ENCODE assay signal across 1 cellular context in the genomic region with DNA sequence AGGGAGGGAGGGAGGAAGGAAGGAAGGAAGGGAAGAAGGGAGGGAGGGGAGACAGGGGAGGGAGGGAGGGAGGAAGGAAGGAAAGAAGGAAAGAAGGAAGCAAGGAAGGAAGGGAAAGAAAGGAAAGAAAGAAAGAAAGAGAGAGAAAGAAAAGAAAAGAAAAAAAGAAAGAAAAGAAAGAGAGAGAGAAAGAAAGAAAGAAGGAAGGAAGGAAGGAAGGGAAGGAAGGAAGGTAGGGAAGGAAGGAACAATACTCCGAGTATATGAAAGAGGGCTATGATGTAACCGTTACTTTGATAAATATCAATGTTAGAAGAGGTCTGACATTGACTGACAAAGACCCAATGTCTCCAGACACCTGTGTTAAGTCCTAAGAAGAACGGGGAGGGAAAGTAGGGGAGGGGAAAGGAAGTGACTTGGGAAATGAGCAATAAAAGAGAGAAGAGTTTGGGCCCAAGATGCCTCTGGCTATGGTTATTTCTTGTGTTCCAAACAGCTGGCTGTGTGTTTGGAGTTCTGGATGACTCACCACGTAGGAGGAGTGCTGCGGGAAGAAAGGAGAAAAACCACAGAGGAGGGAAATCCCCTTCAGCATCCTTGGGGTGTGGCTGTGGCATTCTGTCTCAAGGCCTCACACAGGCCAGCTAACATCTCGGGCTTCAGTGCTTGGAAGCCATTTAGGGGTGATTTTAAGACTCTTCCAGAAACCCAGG.
TF ChIP-seq lines count a peak whose summit lies in the region.

No MANE protein-coding gene starts in this region.

TF ChIP-seq in HEK293, 187 proteins besides CTCF, POLR2A, EP300 and RAD21 (continued from another document and continues in another):
- TF ChIP-seq, protein P1, sequence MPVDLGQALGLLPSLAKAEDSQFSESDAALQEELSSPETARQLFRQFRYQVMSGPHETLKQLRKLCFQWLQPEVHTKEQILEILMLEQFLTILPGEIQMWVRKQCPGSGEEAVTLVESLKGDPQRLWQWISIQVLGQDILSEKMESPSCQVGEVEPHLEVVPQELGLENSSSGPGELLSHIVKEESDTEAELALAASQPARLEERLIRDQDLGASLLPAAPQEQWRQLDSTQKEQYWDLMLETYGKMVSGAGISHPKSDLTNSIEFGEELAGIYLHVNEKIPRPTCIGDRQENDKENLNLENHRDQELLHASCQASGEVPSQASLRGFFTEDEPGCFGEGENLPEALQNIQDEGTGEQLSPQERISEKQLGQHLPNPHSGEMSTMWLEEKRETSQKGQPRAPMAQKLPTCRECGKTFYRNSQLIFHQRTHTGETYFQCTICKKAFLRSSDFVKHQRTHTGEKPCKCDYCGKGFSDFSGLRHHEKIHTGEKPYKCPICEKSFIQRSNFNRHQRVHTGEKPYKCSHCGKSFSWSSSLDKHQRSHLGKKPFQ (tag by site-specific recombination; IDR thresholded peaks at IDR 0.05): no peak
- TF ChIP-seq KLF8 (tag by site-specific recombination; IDR thresholded peaks at IDR 0.05) (peak; percentile 62; the same call in 1 of the 2 replicates), ZBTB48 (tag by site-specific recombination; IDR thresholded peaks at IDR 0.05) (no peak), ZFP69B (tag by site-specific recombination; IDR thresholded peaks at IDR 0.05) (no peak; the same call in 1 of the 2 replicates), ZNF350 (tag by site-specific recombination; IDR thresholded peaks at IDR 0.05) (no peak), KLF10 (tag by site-specific recombination; IDR thresholded peaks at IDR 0.05) (peak; percentile 44), ZNF391 (tag by site-specific recombination; IDR thresholded peaks at IDR 0.05; ENCODE audit: borderline replicate concordance, low read depth) (no peak), ZNF571 (tag by site-specific recombination; IDR thresholded peaks at IDR 0.05) (no peak), ZNF677 (tag by site-specific recombination; IDR thresholded peaks at IDR 0.05) (no peak), ZBTB17 (tag by site-specific recombination; IDR thresholded peaks at IDR 0.05) (no peak), KLF16 (tag by site-specific recombination; IDR thresholded peaks at IDR 0.05) (0 out of 2 replicates have a peak, but pooled peaks have one; percentile 51), ZNF133 (tag by site-specific recombination; IDR thresholded peaks at IDR 0.05) (no peak), SETDB1 (IDR thresholded peaks at IDR 0.05; ENCODE audit: insufficient read length, low read length) (no peak), ZNF76 (tag by site-specific recombination; IDR thresholded peaks at IDR 0.05; ENCODE audit: borderline replicate concordance, low read depth) (no peak), ZNF747 (tag by site-specific recombination; IDR thresholded peaks at IDR 0.05) (no peak), ZNF623 (tag by site-specific recombination; IDR thresholded peaks at IDR 0.05) (no peak), ZNF2 (tag by site-specific recombination; IDR thresholded peaks at IDR 0.05) (no peak), ZNF514 (tag by site-specific recombination; IDR thresholded peaks at IDR 0.05) (no peak), ZNF660 (tag by site-specific recombination; IDR thresholded peaks at IDR 0.05) (peak; percentile 65; the same call in 1 of the 2 replicates), KLF9 (tag by site-specific recombination; IDR thresholded peaks at IDR 0.05; ENCODE audit: low read depth) (peak; percentile 50; the same call in 1 of the 2 replicates), GLI4 (tag by site-specific recombination; IDR thresholded peaks at IDR 0.05) (no peak), ZNF354C (tag by site-specific recombination; IDR thresholded peaks at IDR 0.05; ENCODE audit: borderline replicate concordance, low read depth) (no peak), MYNN (tag by site-specific recombination; IDR thresholded peaks at IDR 0.05; ENCODE audit: borderline replicate concordance) (no peak), ZNF629 (tag by site-specific recombination; IDR thresholded peaks at IDR 0.05) (peak; percentile 74), ZNF248 (tag by site-specific recombination; IDR thresholded peaks at IDR 0.05) (no peak), OSR2 (tag by site-specific recombination; IDR thresholded peaks at IDR 0.05) (no peak), ZNF473 (tag by site-specific recombination; IDR thresholded peaks at IDR 0.05) (no peak), ZEB2 (tag by site-specific recombination; IDR thresholded peaks at IDR 0.05) (peak; percentile 72; the same call in 1 of the 2 replicates), ZNF776 (tag by site-specific recombination; IDR thresholded peaks at IDR 0.05; ENCODE audit: borderline replicate concordance) (no peak), ZNF621 (tag by site-specific recombination; IDR thresholded peaks at IDR 0.05) (no peak), ZBTB8A (tag by site-specific recombination; IDR thresholded peaks at IDR 0.05) (no peak), ZNF530 (tag by site-specific recombination; IDR thresholded peaks at IDR 0.05; ENCODE audit: low read depth) (no peak), ZNF549 (tag by site-specific recombination; IDR thresholded peaks at IDR 0.05) (no peak), TCF7L2 (IDR thresholded peaks at IDR 0.05; ENCODE audit: borderline replicate concordance, low read depth, low read length) (no peak), ZNF138 (tag by site-specific recombination; IDR thresholded peaks at IDR 0.05; ENCODE audit: borderline replicate concordance) (no peak), ZNF529 (tag by site-specific recombination; IDR thresholded peaks at IDR 0.05; ENCODE audit: insufficient replicate concordance) (no peak), BCL11B (tag by site-specific recombination; IDR thresholded peaks at IDR 0.05; ENCODE audit: low read depth) (no peak), ZNF561 (tag by site-specific recombination; IDR thresholded peaks at IDR 0.05; ENCODE audit: borderline replicate concordance) (no peak), YY2 (tag by site-specific recombination; IDR thresholded peaks at IDR 0.05) (no peak), ZBTB1 (tag by site-specific recombination; IDR thresholded peaks at IDR 0.05) (no peak)
- TF ChIP-seq, protein P2, sequence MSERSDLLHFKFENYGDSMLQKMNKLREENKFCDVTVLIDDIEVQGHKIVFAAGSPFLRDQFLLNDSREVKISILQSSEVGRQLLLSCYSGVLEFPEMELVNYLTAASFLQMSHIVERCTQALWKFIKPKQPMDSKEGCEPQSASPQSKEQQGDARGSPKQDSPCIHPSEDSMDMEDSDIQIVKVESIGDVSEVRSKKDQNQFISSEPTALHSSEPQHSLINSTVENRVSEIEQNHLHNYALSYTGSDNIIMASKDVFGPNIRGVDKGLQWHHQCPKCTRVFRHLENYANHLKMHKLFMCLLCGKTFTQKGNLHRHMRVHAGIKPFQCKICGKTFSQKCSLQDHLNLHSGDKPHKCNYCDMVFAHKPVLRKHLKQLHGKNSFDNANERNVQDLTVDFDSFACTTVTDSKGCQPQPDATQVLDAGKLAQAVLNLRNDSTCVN (tag by site-specific recombination; optimal IDR thresholded peaks at IDR 0.05): no peak
- TF ChIP-seq, protein P3, sequence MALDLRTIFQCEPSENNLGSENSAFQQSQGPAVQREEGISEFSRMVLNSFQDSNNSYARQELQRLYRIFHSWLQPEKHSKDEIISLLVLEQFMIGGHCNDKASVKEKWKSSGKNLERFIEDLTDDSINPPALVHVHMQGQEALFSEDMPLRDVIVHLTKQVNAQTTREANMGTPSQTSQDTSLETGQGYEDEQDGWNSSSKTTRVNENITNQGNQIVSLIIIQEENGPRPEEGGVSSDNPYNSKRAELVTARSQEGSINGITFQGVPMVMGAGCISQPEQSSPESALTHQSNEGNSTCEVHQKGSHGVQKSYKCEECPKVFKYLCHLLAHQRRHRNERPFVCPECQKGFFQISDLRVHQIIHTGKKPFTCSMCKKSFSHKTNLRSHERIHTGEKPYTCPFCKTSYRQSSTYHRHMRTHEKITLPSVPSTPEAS (tag by site-specific recombination; IDR thresholded peaks at IDR 0.05): no peak
- TF ChIP-seq, protein P4, sequence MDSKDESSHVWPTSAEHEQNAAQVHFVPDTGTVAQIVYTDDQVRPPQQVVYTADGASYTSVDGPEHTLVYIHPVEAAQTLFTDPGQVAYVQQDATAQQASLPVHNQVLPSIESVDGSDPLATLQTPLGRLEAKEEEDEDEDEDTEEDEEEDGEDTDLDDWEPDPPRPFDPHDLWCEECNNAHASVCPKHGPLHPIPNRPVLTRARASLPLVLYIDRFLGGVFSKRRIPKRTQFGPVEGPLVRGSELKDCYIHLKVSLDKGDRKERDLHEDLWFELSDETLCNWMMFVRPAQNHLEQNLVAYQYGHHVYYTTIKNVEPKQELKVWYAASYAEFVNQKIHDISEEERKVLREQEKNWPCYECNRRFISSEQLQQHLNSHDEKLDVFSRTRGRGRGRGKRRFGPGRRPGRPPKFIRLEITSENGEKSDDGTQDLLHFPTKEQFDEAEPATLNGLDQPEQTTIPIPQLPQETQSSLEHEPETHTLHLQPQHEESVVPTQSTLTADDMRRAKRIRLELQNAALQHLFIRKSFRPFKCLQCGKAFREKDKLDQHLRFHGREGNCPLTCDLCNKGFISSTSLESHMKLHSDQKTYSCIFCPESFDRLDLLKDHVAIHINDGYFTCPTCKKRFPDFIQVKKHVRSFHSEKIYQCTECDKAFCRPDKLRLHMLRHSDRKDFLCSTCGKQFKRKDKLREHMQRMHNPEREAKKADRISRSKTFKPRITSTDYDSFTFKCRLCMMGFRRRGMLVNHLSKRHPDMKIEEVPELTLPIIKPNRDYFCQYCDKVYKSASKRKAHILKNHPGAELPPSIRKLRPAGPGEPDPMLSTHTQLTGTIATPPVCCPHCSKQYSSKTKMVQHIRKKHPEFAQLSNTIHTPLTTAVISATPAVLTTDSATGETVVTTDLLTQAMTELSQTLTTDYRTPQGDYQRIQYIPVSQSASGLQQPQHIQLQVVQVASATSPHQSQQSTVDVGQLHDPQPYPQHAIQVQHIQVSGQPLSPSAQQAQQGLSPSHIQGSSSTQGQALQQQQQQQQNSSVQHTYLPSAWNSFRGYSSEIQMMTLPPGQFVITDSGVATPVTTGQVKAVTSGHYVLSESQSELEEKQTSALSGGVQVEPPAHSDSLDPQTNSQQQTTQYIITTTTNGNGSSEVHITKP (tag by site-specific recombination; IDR thresholded peaks at IDR 0.05): peak; percentile 73
- TF ChIP-seq, protein P5, sequence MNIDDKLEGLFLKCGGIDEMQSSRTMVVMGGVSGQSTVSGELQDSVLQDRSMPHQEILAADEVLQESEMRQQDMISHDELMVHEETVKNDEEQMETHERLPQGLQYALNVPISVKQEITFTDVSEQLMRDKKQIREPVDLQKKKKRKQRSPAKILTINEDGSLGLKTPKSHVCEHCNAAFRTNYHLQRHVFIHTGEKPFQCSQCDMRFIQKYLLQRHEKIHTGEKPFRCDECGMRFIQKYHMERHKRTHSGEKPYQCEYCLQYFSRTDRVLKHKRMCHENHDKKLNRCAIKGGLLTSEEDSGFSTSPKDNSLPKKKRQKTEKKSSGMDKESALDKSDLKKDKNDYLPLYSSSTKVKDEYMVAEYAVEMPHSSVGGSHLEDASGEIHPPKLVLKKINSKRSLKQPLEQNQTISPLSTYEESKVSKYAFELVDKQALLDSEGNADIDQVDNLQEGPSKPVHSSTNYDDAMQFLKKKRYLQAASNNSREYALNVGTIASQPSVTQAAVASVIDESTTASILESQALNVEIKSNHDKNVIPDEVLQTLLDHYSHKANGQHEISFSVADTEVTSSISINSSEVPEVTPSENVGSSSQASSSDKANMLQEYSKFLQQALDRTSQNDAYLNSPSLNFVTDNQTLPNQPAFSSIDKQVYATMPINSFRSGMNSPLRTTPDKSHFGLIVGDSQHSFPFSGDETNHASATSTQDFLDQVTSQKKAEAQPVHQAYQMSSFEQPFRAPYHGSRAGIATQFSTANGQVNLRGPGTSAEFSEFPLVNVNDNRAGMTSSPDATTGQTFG (tag by site-specific recombination; IDR thresholded peaks at IDR 0.05; ENCODE audit: borderline replicate concordance): no peak
- TF ChIP-seq, protein P6, sequence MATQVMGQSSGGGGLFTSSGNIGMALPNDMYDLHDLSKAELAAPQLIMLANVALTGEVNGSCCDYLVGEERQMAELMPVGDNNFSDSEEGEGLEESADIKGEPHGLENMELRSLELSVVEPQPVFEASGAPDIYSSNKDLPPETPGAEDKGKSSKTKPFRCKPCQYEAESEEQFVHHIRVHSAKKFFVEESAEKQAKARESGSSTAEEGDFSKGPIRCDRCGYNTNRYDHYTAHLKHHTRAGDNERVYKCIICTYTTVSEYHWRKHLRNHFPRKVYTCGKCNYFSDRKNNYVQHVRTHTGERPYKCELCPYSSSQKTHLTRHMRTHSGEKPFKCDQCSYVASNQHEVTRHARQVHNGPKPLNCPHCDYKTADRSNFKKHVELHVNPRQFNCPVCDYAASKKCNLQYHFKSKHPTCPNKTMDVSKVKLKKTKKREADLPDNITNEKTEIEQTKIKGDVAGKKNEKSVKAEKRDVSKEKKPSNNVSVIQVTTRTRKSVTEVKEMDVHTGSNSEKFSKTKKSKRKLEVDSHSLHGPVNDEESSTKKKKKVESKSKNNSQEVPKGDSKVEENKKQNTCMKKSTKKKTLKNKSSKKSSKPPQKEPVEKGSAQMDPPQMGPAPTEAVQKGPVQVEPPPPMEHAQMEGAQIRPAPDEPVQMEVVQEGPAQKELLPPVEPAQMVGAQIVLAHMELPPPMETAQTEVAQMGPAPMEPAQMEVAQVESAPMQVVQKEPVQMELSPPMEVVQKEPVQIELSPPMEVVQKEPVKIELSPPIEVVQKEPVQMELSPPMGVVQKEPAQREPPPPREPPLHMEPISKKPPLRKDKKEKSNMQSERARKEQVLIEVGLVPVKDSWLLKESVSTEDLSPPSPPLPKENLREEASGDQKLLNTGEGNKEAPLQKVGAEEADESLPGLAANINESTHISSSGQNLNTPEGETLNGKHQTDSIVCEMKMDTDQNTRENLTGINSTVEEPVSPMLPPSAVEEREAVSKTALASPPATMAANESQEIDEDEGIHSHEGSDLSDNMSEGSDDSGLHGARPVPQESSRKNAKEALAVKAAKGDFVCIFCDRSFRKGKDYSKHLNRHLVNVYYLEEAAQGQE (tag by site-specific recombination; IDR thresholded peaks at IDR 0.05): no peak
- TF ChIP-seq, protein P7, sequence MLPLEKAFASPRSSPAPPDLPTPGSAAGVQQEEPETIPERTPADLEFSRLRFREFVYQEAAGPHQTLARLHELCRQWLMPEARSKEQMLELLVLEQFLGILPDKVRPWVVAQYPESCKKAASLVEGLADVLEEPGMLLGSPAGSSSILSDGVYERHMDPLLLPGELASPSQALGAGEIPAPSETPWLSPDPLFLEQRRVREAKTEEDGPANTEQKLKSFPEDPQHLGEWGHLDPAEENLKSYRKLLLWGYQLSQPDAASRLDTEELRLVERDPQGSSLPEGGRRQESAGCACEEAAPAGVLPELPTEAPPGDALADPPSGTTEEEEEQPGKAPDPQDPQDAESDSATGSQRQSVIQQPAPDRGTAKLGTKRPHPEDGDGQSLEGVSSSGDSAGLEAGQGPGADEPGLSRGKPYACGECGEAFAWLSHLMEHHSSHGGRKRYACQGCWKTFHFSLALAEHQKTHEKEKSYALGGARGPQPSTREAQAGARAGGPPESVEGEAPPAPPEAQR (tag by site-specific recombination; IDR thresholded peaks at IDR 0.05): no peak
- TF ChIP-seq, protein P8, sequence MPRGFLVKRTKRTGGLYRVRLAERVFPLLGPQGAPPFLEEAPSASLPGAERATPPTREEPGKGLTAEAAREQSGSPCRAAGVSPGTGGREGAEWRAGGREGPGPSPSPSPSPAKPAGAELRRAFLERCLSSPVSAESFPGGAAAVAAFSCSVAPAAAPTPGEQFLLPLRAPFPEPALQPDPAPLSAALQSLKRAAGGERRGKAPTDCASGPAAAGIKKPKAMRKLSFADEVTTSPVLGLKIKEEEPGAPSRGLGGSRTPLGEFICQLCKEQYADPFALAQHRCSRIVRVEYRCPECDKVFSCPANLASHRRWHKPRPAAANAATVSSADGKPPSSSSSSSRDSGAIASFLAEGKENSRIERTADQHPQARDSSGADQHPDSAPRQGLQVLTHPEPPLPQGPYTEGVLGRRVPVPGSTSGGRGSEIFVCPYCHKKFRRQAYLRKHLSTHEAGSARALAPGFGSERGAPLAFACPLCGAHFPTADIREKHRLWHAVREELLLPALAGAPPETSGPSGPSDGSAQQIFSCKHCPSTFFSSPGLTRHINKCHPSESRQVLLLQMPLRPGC (tag by site-specific recombination; IDR thresholded peaks at IDR 0.05): peak; percentile 70
